ENCODE assay signal across 10 cellular contexts in the genomic region with DNA sequence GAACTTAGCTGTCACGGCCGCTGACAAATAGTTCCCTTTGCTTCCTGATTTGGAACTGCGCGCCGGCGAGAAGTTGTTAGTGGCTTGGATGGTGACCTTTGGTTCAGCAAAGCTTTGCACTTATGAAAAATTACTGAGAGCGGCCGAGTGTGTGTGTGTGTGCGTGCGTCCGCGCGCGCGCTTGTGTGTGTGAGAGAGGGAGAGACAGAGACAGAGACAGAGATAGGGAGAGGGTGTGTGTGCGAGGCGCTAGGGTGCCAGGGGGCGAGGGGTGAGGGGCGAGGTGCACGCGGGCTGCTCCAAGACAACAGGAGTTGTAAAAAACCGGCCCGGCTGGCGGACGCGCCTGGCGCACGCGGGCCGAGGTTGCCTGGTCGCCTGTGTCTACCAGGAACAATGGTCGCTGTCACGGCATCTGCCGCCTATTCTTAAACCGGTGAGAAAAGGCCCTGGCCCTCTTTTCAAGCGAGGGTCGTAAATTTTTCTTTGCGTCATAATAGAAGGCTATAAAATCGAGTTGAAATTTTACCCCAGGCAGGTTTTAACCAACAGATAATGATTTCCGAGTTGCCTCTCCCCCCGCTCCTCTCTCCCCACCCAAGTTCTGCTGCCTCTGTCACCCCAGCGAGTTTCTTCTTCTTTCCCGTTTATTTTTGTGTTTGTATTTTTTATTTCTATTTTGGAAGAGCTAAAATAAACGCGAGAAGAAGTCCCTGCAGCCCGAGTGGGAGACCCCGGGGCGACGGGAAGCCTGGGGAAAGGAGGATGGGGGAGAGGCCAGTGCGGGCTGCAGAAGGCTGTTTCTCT. TPM values are rescaled to one million over a fixed set of nuclear protein-coding genes. Genes with fewer than 3 reads are reported as not detected.
DNase-seq lines count a peak whose midpoint lies in the region; ATAC-seq and TF ChIP-seq lines count a peak whose summit lies in the region.
"Had no signal": no experiment of that assay in that cellular context is flagged by ENCODE, and none has a peak within 500 bp of the region (broad histone marks: within the 10 kb centered on the region; RNA-seq: fewer than 3 reads in every experiment).

No MANE protein-coding gene starts in this region.

- no peaks in the 10 kb centered on the region for H3K9me3 ChIP-seq in breast epithelium
- H3K9me3 ChIP-seq in Peyer's patch, result no peaks in the 10 kb centered on the region

- intact Hi-C loops in breast epithelium (cut with DNase I; ENCODE audit: low total_unique reads), result loop anchor here (10.0 kb wide), 1 partner anchor 387 kb away; no protein-coding TSS in a partner anchor
- intact Hi-C loops in MCF 10A (cut with micrococcal nuclease), result no loop called here

- H3K9me3 Mint-ChIP-seq in MCF 10A (ENCODE audit: unreplicated experiment) (no peaks in the 10 kb centered on the region), type B pancreatic cell (no peaks in the 10 kb centered on the region)

- H3K4me3 ChIP-seq in breast epithelium (peak overlapping the region in 2 of 3 donors; percentile 41 to 47), Peyer's patch (peak overlapping the region in 3 of 4 donors; percentile 14 to 62 (median 44)), kidney epithelial cell (ENCODE audit: low read depth, low read length) (peak overlapping the region; percentile 43)

- BruUV-seq in MCF 10A (replicated peaks; lab: Mats Ljungman, UMichigan), result no TSS peak

- peaks cover 5% of the 10 kb centered on the region for H3K36me3 Mint-ChIP-seq in MCF 10A (ENCODE audit: insufficient read depth, unreplicated experiment)
- peaks cover 16% of the 10 kb centered on the region for H3K36me3 Mint-ChIP-seq in type B pancreatic cell

- H3K4me3 Mint-ChIP-seq in MCF 10A (ENCODE audit: unreplicated experiment) (no peak overlapping the region), type B pancreatic cell (peak overlapping the region; percentile 88)

- H3K4me1 ChIP-seq in breast epithelium (no peaks in the 10 kb centered on the region), Peyer's patch (peaks cover 0 to 23% (median 0%) of the 10 kb centered on the region in 4 donors)

- TF ChIP-seq POLR2A in breast epithelium (IDR thresholded peaks at IDR 0.05) (no peak), Peyer's patch (IDR thresholded peaks at IDR 0.05) (no peak)

- H3K27ac ChIP-seq in breast epithelium (no peak overlapping the region), Peyer's patch (peak overlapping the region in 1 of 4 donors; percentile 2)

- no peaks in the 10 kb centered on the region for H3K27me3 Mint-ChIP-seq in MCF 10A (ENCODE audit: insufficient read depth, unreplicated experiment)
- H3K27me3 Mint-ChIP-seq in type B pancreatic cell, result peaks cover 94% of the 10 kb centered on the region

- CTCF ChIA-PET in MCF 10A (lab: Yijun Ruan, JAX), result no interaction called here

- DNase-seq in breast epithelium (ENCODE audit: low spot score in 2 of 2) (no peak), MCF 10A (ENCODE audit: unreplicated experiment) (no peak), Peyer's patch (peak in 2 of 3 donors; percentile 69 to 74), kidney epithelial cell (ENCODE audit: low read depth) (no peak), type B pancreatic cell (ENCODE audit: extremely low spot score, unreplicated experiment) (no peak), germinal center (ENCODE audit: low spot score) (no peak)

- H3K27me3 ChIP-seq in breast epithelium (peaks cover 0 to 82% of the 10 kb centered on the region in 2 donors), Peyer's patch (no peaks in the 10 kb centered on the region), kidney epithelial cell (ENCODE audit: control insufficient read depth, insufficient read depth, low read length) (no peaks in the 10 kb centered on the region)

- ATAC-seq in GM21825 (IDR thresholded peaks at IDR 0.05; ENCODE audit: unreplicated experiment) (no peak), HG03196 (IDR thresholded peaks at IDR 0.05; ENCODE audit: unreplicated experiment) (no peak)
- ATAC-seq: esophagus mucosa had no signal

- H3K27ac Mint-ChIP-seq in MCF 10A (ENCODE audit: low read depth, unreplicated experiment) (no peak overlapping the region), type B pancreatic cell (peak overlapping the region; percentile 83)

- POLR2A ChIA-PET in MCF 10A (lab: Yijun Ruan, JAX), result interaction anchor here (0.6 to 0.7 kb wide), 3 partner anchors 9 to 495 kb away, joined by 3 read pairs; no protein-coding TSS in a partner anchor

- H3K36me3 ChIP-seq in breast epithelium (no peaks in the 10 kb centered on the region), Peyer's patch (peaks cover 0 to 5% (median 0%) of the 10 kb centered on the region in 3 donors), kidney epithelial cell (ENCODE audit: control insufficient read depth, insufficient read depth, low read length) (peaks cover under 1% of the 10 kb centered on the region)

- TF ChIP-seq CTCF in breast epithelium (IDR thresholded peaks at IDR 0.05), result no peak
- TF ChIP-seq CTCF in MCF 10A (IDR thresholded peaks at IDR 0.05; ENCODE audit: unreplicated experiment), result no peak
- no peak for TF ChIP-seq CTCF in Peyer's patch (IDR thresholded peaks at IDR 0.05)
- no peak for TF ChIP-seq CTCF in kidney epithelial cell (IDR thresholded peaks at IDR 0.05; ENCODE audit: insufficient read depth, low read length, poor library complexity, severe bottlenecking)
- no peak for TF ChIP-seq CTCF in type B pancreatic cell (conservative IDR thresholded peaks at IDR 0.05)

- H3K4me1 Mint-ChIP-seq in MCF 10A (ENCODE audit: insufficient read depth, unreplicated experiment) (no peaks in the 10 kb centered on the region), type B pancreatic cell (ENCODE audit: unreplicated experiment) (peaks cover 28% of the 10 kb centered on the region)

RNA-seq across cellular contexts. Expression of gene HOXD3, which starts 0.6 kb away (rescaled TPM):
- 10 to 100 TPM in 1 of 3 donors, 1 to 10 TPM in 2; 4.2 to 14.4 (median 4.8) TPM for total RNA-seq in breast epithelium
- not detected in 2 replicates for total RNA-seq in MCF 10A (2022)
- 1 to 10 TPM; 2.0 to 9.1 (median 8.3) TPM for total RNA-seq in Peyer's patch
- total RNA-seq in kidney epithelial cell, result 5.4 and 9.2 TPM in 2 replicates
- 25.4 TPM in 1 of 2 replicates, not detected in the other for total RNA-seq in type B pancreatic cell (ENCODE audit: low replicate concordance)
- total RNA-seq: activated CD8-positive, alpha-beta memory T cell treated with anti-CD3 and anti-CD28 coated beads for 36 hours had no signal

RNA-seq across cellular contexts. Expression of gene HOXD4, which starts 6.4 kb away (rescaled TPM):
- total RNA-seq in breast epithelium (1 to 10 TPM; 1.9 to 5.8 (median 5.6) TPM), MCF 10A (2022) (not detected in 2 replicates), Peyer's patch (10 to 100 TPM in 2 of 4 donors, 1 to 10 TPM in 2; 1.7 to 13.2 (median 7.0) TPM), kidney epithelial cell (5.4 and 13.8 TPM in 2 replicates), type B pancreatic cell (ENCODE audit: low replicate concordance) (37.0 TPM in 1 of 2 replicates, not detected in the other)
- total RNA-seq: activated CD8-positive, alpha-beta memory T cell treated with anti-CD3 and anti-CD28 coated beads for 36 hours had no signal

RNA-seq across cellular contexts. Expression of gene HOXD8, which starts 28.2 kb away (rescaled TPM):
- 10 to 100 TPM; 10.5 to 36.1 (median 13.8) TPM for total RNA-seq in breast epithelium
- total RNA-seq in MCF 10A (2022), result not detected in 2 replicates
- total RNA-seq in Peyer's patch, result 1 to 10 TPM; 3.3 to 9.1 (median 5.0) TPM
- 18.1 and 22.5 TPM in 2 replicates for total RNA-seq in kidney epithelial cell
- 2.8 TPM in 1 of 2 replicates, not detected in the other for total RNA-seq in type B pancreatic cell (ENCODE audit: low replicate concordance)
- total RNA-seq: activated CD8-positive, alpha-beta memory T cell treated with anti-CD3 and anti-CD28 coated beads for 36 hours had no signal

RNA-seq across cellular contexts. Expression of gene HOXD1, which starts 30.8 kb away (rescaled TPM):
- total RNA-seq in breast epithelium (1 to 10 TPM in 1 of 3 donors, under 1 TPM in 2; 0.15 to 1.3 (median 0.64) TPM), MCF 10A (2022) (not detected in 2 replicates), Peyer's patch (10 to 100 TPM in 1 of 4 donors, 1 to 10 TPM in 3; 2.5 to 11.5 (median 9.5) TPM), kidney epithelial cell (9.8 and 11.1 TPM in 2 replicates), type B pancreatic cell (ENCODE audit: low replicate concordance) (7.7 TPM in 1 of 2 replicates, not detected in the other)
- total RNA-seq: activated CD8-positive, alpha-beta memory T cell treated with anti-CD3 and anti-CD28 coated beads for 36 hours had no signal

RNA-seq across cellular contexts. Expression of gene HOXD9, which starts 35.2 kb away (rescaled TPM):
- total RNA-seq in breast epithelium, result 10 to 100 TPM in 1 of 3 donors, 1 to 10 TPM in 2; 2.4 to 17.0 (median 2.8) TPM
- not detected in 2 replicates for total RNA-seq in MCF 10A (2022)
- total RNA-seq in Peyer's patch, result under 1 TPM in 1 of 4 donors, not detected in 3; 0.70 TPM
- 11.6 and 12.2 TPM in 2 replicates for total RNA-seq in kidney epithelial cell
- 0.19 and 1.5 TPM in 2 replicates for total RNA-seq in type B pancreatic cell (ENCODE audit: low replicate concordance)
- total RNA-seq: activated CD8-positive, alpha-beta memory T cell treated with anti-CD3 and anti-CD28 coated beads for 36 hours had no signal

Comparison
In these comparisons a context has a peak if more than half of its experiments do, and no peak if none do; other contexts are left out.
1. DNase-seq: peak in Peyer's patch (2 of 3); none in breast epithelium (0 of 2), MCF 10A (single experiment), kidney epithelial cell (single experiment), type B pancreatic cell (single experiment) and germinal center (single experiment).
2. Peak in every context shown above with its lines, with median percentiles within 50 percentile points of each other: H3K4me3 ChIP-seq.